Comparison of ENCODE assay signal across 8 cellular contexts in genomic region chr11:10539339-10539738, GRCh38. TPM values are rescaled to one million over a fixed set of nuclear protein-coding genes. Genes with fewer than 3 reads are reported as not detected.
A peak's percentile ranks its signal among the peaks of the same experiment; 100 is the strongest.
DNase-seq lines count a peak whose midpoint lies in the region; ATAC-seq, FAIRE-seq and TF ChIP-seq lines count a peak whose summit lies in the region.

No MANE protein-coding gene starts in this region.

- no peak for TF ChIP-seq CTCF in chondrocyte (IDR thresholded peaks at IDR 0.05)
- TF ChIP-seq CTCF in pancreas (IDR thresholded peaks at IDR 0.05) = no peak
- no peak for TF ChIP-seq CTCF in sigmoid colon (IDR thresholded peaks at IDR 0.05)

- peak overlapping the region; percentile 90 for H3K4me3 Mint-ChIP-seq in chondrocyte (ENCODE audit: unreplicated experiment)

- peak overlapping the region; percentile 93 for H3K27ac Mint-ChIP-seq in chondrocyte (ENCODE audit: unreplicated experiment)

- no peak for ATAC-seq in pancreas
- no peak for ATAC-seq in HG02981 (IDR thresholded peaks at IDR 0.05; ENCODE audit: unreplicated experiment)

- no peaks in the 10 kb centered on the region for H3K36me3 Mint-ChIP-seq in chondrocyte (ENCODE audit: low read depth)

- H3K4me1 ChIP-seq in pancreas (peaks cover 0 to 8% (median 8%) of the 10 kb centered on the region in 3 donors), sigmoid colon (peaks cover 0 to 14% (median 5%) of the 10 kb centered on the region in 4 donors)

- DNase-seq in NCI-H146 treated with DMSO at 0.1 percent for 48 hours (lab: John Stamatoyannopoulos, UW; ENCODE audit: unreplicated experiment) (peak; percentile 3), NCI-H146 (lab: John Stamatoyannopoulos, UW) (no peak), NCI-H460 (ENCODE audit: extremely low read depth, low read depth) (peak; percentile 9), chondrocyte (ENCODE audit: low spot score) (no peak), pancreas (no peak), sigmoid colon (no peak)
- no peak for DNase-seq in stimulated activated CD4-positive, alpha-beta T cell treated with anti-CD3 and anti-CD28 coated beads, Interleukin-1b, Interleukin-23, amount 100 ng/mL, for 48 hours

- no peak for TF ChIP-seq EP300 in sigmoid colon (IDR thresholded peaks at IDR 0.05)

- H3K4me3 ChIP-seq in pancreas (no peak overlapping the region), sigmoid colon (no peak overlapping the region)

- H3K27me3 Mint-ChIP-seq in chondrocyte (ENCODE audit: low read depth) = no peaks in the 10 kb centered on the region

- H3K36me3 ChIP-seq in pancreas (no peaks in the 10 kb centered on the region), sigmoid colon (no peaks in the 10 kb centered on the region)

- no peak overlapping the region for H3K27ac ChIP-seq in pancreas
- H3K27ac ChIP-seq in sigmoid colon = no peak overlapping the region

- no peaks in the 10 kb centered on the region for H3K9me3 Mint-ChIP-seq in chondrocyte (ENCODE audit: low read depth)

- peaks cover 48% of the 10 kb centered on the region for H3K4me1 Mint-ChIP-seq in chondrocyte (ENCODE audit: low read depth)

- FAIRE-seq in pancreas (lab: Jason Lieb, UNC) = peak; percentile 64

- intact Hi-C loops in pancreas (cut with DNase I) (no loop called here), sigmoid colon (cut with DNase I) (no loop called here)

- H3K9me3 ChIP-seq in pancreas (no peaks in the 10 kb centered on the region), sigmoid colon (no peaks in the 10 kb centered on the region)

- H3K27me3 ChIP-seq in pancreas (no peaks in the 10 kb centered on the region), sigmoid colon (no peaks in the 10 kb centered on the region)

- TF ChIP-seq POLR2A in sigmoid colon (IDR thresholded peaks at IDR 0.05) = no peak

RNA-seq across cellular contexts. Expression of gene RNF141, which starts 1.6 kb away (rescaled TPM):
- 14.6 and 15.3 TPM in 2 replicates for total RNA-seq in NCI-H460 (2014; rRNA removed; shearing (Covaris generic))
- 8.2 and 12.7 TPM in 2 replicates for polyA plus RNA-seq in NCI-H460 (2014; cell fraction: nucleus; rRNA removed)
- total RNA-seq in chondrocyte (18.9 to 35.9 TPM (median 30.4 TPM) in 3 replicates), pancreas (10 to 100 TPM; 10.5 to 21.5 (median 17.6) TPM), sigmoid colon (10 to 100 TPM; 19.7 to 30.3 (median 26.5) TPM)
- polyA plus RNA-seq in pancreas (1 to 10 TPM; 4.4 to 7.8 TPM), sigmoid colon (10 to 100 TPM; 13.1 to 22.8 (median 21.3) TPM)

RNA-seq across cellular contexts. Expression of gene LYVE1, which starts 29.1 kb away (rescaled TPM):
- not detected in 2 replicates for total RNA-seq in NCI-H460 (2014; rRNA removed; shearing (Covaris generic))
- not detected in 2 replicates for polyA plus RNA-seq in NCI-H460 (2014; cell fraction: nucleus; rRNA removed)
- total RNA-seq in chondrocyte = 1.2 to 5.2 TPM (median 3.5 TPM) in 3 replicates
- total RNA-seq in pancreas = 10 to 100 TPM in 2 of 6 donors, 1 to 10 TPM in 4; 1.1 to 28.3 (median 4.6) TPM
- polyA plus RNA-seq in pancreas = 1 to 10 TPM; 2.7 to 4.3 TPM
- total RNA-seq in sigmoid colon = 100 to 1,000 TPM in 3 of 4 donors, 10 to 100 TPM in 1; 41.5 to 158 (median 133) TPM
- 10 to 100 TPM; 21.3 to 29.4 (median 22.7) TPM for polyA plus RNA-seq in sigmoid colon

Comparison
In these comparisons a context has a peak if more than half of its experiments do, and no peak if none do; other contexts are left out.
1. DNase-seq: peak in NCI-H146 treated with DMSO at 0.1 percent for 48 hours (single experiment) and NCI-H460 (single experiment); none in NCI-H146 (single experiment), chondrocyte (single experiment), pancreas (0 of 6), sigmoid colon (single experiment) and stimulated activated CD4-positive, alpha-beta T cell treated with anti-CD3 and anti-CD28 coated beads, Interleukin-1b, Interleukin-23, amount 100 ng/mL, for 48 hours (single experiment).